11 cellular contexts compared by ENCODE assay signal in the genomic region with DNA sequence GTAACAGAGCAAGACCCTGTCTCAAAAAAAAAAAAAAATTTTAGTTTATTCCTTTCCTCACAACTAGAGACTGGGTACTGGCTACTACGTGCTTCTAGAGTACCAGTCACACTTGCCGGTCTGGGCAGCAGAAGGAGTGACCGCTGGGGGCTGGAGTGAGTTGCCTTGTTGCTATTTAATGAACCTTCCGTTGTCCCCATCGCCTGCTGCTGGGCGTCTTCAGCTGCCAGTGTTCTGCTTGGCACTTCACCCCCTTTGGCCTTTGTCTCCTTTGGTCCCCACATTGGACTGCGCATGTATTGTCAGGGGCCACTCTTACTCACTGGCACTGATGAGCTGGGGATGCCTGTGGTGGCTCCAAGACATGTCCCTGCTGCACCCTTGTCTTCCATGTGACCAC.
DNase-seq lines count a peak whose midpoint lies in the region; ATAC-seq and TF ChIP-seq lines count a peak whose summit lies in the region.
"Had no signal": no experiment of that assay in that cellular context is flagged by ENCODE, and none has a peak within 500 bp of the region (broad histone marks: within the 10 kb centered on the region; RNA-seq: fewer than 3 reads in every experiment).

No MANE protein-coding gene starts in this region.

- peaks cover 12% of the 10 kb centered on the region for H3K36me3 ChIP-seq in DND-41 (ENCODE audit: insufficient read depth, low read length)

- H3K27me3 ChIP-seq in DND-41 (ENCODE audit: insufficient read depth, low read length, poor library complexity) = no peaks in the 10 kb centered on the region

- peaks cover 33% of the 10 kb centered on the region for H3K4me1 ChIP-seq in DND-41 (ENCODE audit: insufficient read depth, low read length)

- peaks cover 3% of the 10 kb centered on the region for H3K9me3 Mint-ChIP-seq in neural crest cell
- H3K9me3 Mint-ChIP-seq: CD8-positive, alpha-beta memory T cell had no signal

- no peaks in the 10 kb centered on the region for H3K27me3 Mint-ChIP-seq in neural crest cell (ENCODE audit: low read depth)

- H3K4me3 ChIP-seq in DND-41 (ENCODE audit: low read depth in 1 of 2, low read length in 2 of 2) = no peak overlapping the region
- H3K4me3 ChIP-seq: GM23248 had no signal

- no peak overlapping the region for H2AFZ ChIP-seq in DND-41 (ENCODE audit: low read depth, low read length)
- H2AFZ ChIP-seq: GM23248 had no signal

- peak overlapping the region; percentile 35; the same call in 1 of the 2 replicates for H3K27ac ChIP-seq in DND-41 (ENCODE audit: low read length)
- H3K27ac ChIP-seq: GM23248 had no signal

- H3K36me3 Mint-ChIP-seq in neural crest cell (ENCODE audit: low read depth) = peaks cover 16% of the 10 kb centered on the region

- no peak for TF ChIP-seq CTCF in DND-41 (IDR thresholded peaks at IDR 0.05; ENCODE audit: borderline replicate concordance, extremely low read depth, low read length, poor library complexity, severe bottlenecking)
- no peak for TF ChIP-seq CTCF in neural crest cell (conservative IDR thresholded peaks at IDR 0.05)
- no peak for TF ChIP-seq CTCF in omental fat pad (IDR thresholded peaks at IDR 0.05)

- no peaks in the 10 kb centered on the region for H3K9me3 ChIP-seq in DND-41 (ENCODE audit: insufficient read depth, low read length, severe bottlenecking)

- DNase-seq in Ammon's horn (ENCODE audit: low spot score) (peak; percentile 67), DND-41 (no peak), head of caudate nucleus (peak in 27 of 42 donors; percentile 27 to 79 (median 50)), neural crest cell (ENCODE audit: low read depth, low spot score) (no peak), NCI-H1436 treated with DMSO at 0.1 percent for 48 hours (lab: John Stamatoyannopoulos, UW) (no peak), NCI-H2171 treated with DMSO at 0.1 percent for 48 hours (lab: John Stamatoyannopoulos, UW) (no peak), omental fat pad (ENCODE audit: low spot score) (no peak)
- DNase-seq: AML-193; CD8-positive, alpha-beta memory T cell; GM23248; NCI-H2107 had no signal

- H4K20me1 ChIP-seq in DND-41 (ENCODE audit: insufficient read depth, low read length) = no peaks in the 10 kb centered on the region

- intact Hi-C loops in head of caudate nucleus (cut with DNase I) = no loop called here

- no peak overlapping the region for H3K4me3 Mint-ChIP-seq in neural crest cell

- peaks cover 31% of the 10 kb centered on the region for H3K4me1 Mint-ChIP-seq in neural crest cell

- no peaks in the 10 kb centered on the region for H3K79me2 ChIP-seq in DND-41 (ENCODE audit: insufficient read depth, low read length)

- no peak overlapping the region for H3K9ac ChIP-seq in DND-41 (ENCODE audit: low read depth, low read length)
- H3K9ac ChIP-seq: GM23248 had no signal

- no peak overlapping the region for H3K4me2 ChIP-seq in DND-41 (ENCODE audit: insufficient read depth, low read length)

- H3K27ac Mint-ChIP-seq in neural crest cell (ENCODE audit: unreplicated experiment) = peak overlapping the region; percentile 35

- ATAC-seq in DND-41 (ENCODE audit: insufficient read depth, low read depth) = peak; percentile 34; the same call in 1 of the 3 replicates
- no peak for ATAC-seq in omental fat pad (ENCODE audit: low FRiP score)

Comparison
In these comparisons a context has a peak if more than half of its experiments do, and no peak if none do; other contexts are left out.
1. DNase-seq: peak in Ammon's horn (single experiment) and head of caudate nucleus (27 of 42); none in DND-41 (single experiment), neural crest cell (single experiment), NCI-H1436 treated with DMSO at 0.1 percent for 48 hours (single experiment), NCI-H2171 treated with DMSO at 0.1 percent for 48 hours (single experiment) and omental fat pad (single experiment).